Comparison of ENCODE assay signal across 18 cellular contexts in the genomic region with DNA sequence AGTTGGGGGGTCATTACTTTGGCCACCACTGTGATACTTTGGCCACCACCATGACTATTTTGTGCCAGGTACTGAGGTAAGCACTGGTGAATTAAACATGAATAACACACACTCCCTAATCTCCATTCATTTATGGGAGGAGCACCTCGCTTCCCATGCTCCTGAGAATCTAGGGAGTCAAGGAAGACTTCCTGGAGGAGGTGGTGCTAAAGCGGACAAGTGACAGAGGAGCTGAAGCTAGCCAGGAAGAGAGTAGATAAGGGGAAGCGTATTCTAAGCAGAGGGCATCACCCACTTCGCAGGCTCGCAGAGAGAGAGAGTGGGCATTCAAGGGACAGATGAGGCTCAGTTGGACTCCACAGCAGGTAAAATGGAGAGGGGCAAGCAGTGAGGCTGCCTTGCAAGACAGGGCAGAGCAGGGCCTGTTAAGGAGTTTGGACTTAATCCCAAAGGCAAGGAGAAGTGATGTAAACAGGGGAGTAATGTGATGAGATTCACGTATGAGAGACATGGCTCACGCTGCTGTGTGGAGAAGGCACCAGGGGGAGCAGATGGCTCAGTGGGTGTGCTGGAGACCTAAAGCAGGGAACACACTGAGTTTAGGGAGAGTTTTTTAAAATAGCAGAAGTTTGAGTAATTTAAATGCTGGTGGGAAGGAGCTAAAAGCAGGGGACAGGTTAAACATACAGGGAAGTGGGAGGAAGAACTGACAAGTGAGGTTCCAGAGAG.
"Had no signal": no experiment of that assay in that cellular context is flagged by ENCODE, and none has a peak within 500 bp of the region (broad histone marks: within the 10 kb centered on the region; RNA-seq: fewer than 3 reads in every experiment).

No MANE protein-coding gene starts in this region.

- H3K36me3 ChIP-seq: brain microvascular endothelial cell, neural progenitor cell had no signal

- H3K4me1 ChIP-seq: gastroesophageal sphincter, heart right ventricle, lower lobe of right lung, neural progenitor cell, pancreas had no signal

- H3K9me3 Mint-ChIP-seq: activated B cell treated with CpG ODN at 0.5 μM for 24 hours; activated naive CD8-positive, alpha-beta T cell treated with anti-CD3 and anti-CD28 coated beads for 36 hours; mesothelial cell of epicardium; neural progenitor cell; stimulated activated memory B cell treated with anti-CD40 and anti-IgM and Interleukin-4, amounts not matched to agents 10 μg/mL and 1 μg/mL and 100 μg/mL, for 72 hours; type B pancreatic cell had no signal

- H3K4me3 ChIP-seq: gastroesophageal sphincter, heart right ventricle, lower lobe of right lung, neural progenitor cell, pancreas had no signal

- H3K9ac ChIP-seq: neural progenitor cell had no signal

- H3K4me3 Mint-ChIP-seq: activated B cell treated with CpG ODN at 0.5 μM for 24 hours; activated CD8-positive, alpha-beta T cell treated with anti-CD3 and anti-CD28 coated beads, Interleukin-2, amount 10 ng/mL, durations not matched to agents 7 days and 5 days; activated naive CD8-positive, alpha-beta T cell treated with anti-CD3 and anti-CD28 coated beads for 36 hours; mesothelial cell of epicardium; neural progenitor cell; stimulated activated memory B cell treated with anti-CD40 and anti-IgM and Interleukin-4, amounts not matched to agents 10 μg/mL and 1 μg/mL and 100 μg/mL, for 72 hours; type B pancreatic cell had no signal

- H3K27me3 ChIP-seq: brain microvascular endothelial cell, gastroesophageal sphincter, heart right ventricle, neural progenitor cell, pancreas had no signal

- H3K4me2 ChIP-seq: neural progenitor cell had no signal

- H3K27ac ChIP-seq: brain microvascular endothelial cell, gastroesophageal sphincter, heart right ventricle, lower lobe of right lung, neural progenitor cell, pancreas had no signal

- H3K27ac Mint-ChIP-seq: activated B cell treated with CpG ODN at 0.5 μM for 24 hours; activated CD8-positive, alpha-beta T cell treated with anti-CD3 and anti-CD28 coated beads, Interleukin-2, amount 10 ng/mL, durations not matched to agents 7 days and 5 days; activated naive CD8-positive, alpha-beta T cell treated with anti-CD3 and anti-CD28 coated beads for 36 hours; mesothelial cell of epicardium; neural progenitor cell; stimulated activated memory B cell treated with anti-CD40 and anti-IgM and Interleukin-4, amounts not matched to agents 10 μg/mL and 1 μg/mL and 100 μg/mL, for 72 hours; type B pancreatic cell had no signal

- H3K27me3 Mint-ChIP-seq: activated B cell treated with CpG ODN at 0.5 μM for 24 hours; activated naive CD8-positive, alpha-beta T cell treated with anti-CD3 and anti-CD28 coated beads for 36 hours; stimulated activated memory B cell treated with anti-CD40 and anti-IgM and Interleukin-4, amounts not matched to agents 10 μg/mL and 1 μg/mL and 100 μg/mL, for 72 hours; type B pancreatic cell had no signal

- H3K4me1 Mint-ChIP-seq: activated B cell treated with CpG ODN at 0.5 μM for 24 hours; activated naive CD8-positive, alpha-beta T cell treated with anti-CD3 and anti-CD28 coated beads for 36 hours; mesothelial cell of epicardium; neural progenitor cell; stimulated activated memory B cell treated with anti-CD40 and anti-IgM and Interleukin-4, amounts not matched to agents 10 μg/mL and 1 μg/mL and 100 μg/mL, for 72 hours had no signal

- H3K9me3 ChIP-seq: gastroesophageal sphincter, heart right ventricle, lower lobe of right lung, pancreas had no signal

- H2AFZ ChIP-seq: neural progenitor cell had no signal

- DNase-seq: activated B cell treated with CpG ODN at 0.5 μM for 24 hours; activated CD4-positive, alpha-beta T cell treated with anti-CD3 and anti-CD28 coated beads for 48 hours; activated CD8-positive, alpha-beta memory T cell treated with anti-CD3 and anti-CD28 coated beads, Interleukin-2, amount 50 U/mL, for 4 hours; activated CD8-positive, alpha-beta T cell treated with anti-CD3 and anti-CD28 coated beads, Interleukin-2, amount 10 ng/mL, durations not matched to agents 7 days and 5 days; activated naive CD8-positive, alpha-beta T cell treated with anti-CD3 and anti-CD28 coated beads for 36 hours; brain microvascular endothelial cell; heart right ventricle; left cardiac atrium; lower lobe of right lung; pancreas; stimulated activated CD4-positive, alpha-beta T cell treated with anti-CD3 and anti-CD28 coated beads, Interleukin-12 subunit alpha, Interleukin-12 subunit beta, amount 100 ng/mL, for 4 hours; stimulated activated CD4-positive, alpha-beta T cell treated with anti-CD3 and anti-CD28 coated beads, Interleukin-2, amount 100 ng/mL, for 24 hours; T-helper 1 cell had no signal

- ATAC-seq: activated CD8-positive, alpha-beta T cell treated with anti-CD3 and anti-CD28 coated beads, Interleukin-2, amount 10 ng/mL, durations not matched to agents 7 days and 5 days; gastroesophageal sphincter; heart right ventricle; left cardiac atrium; lower lobe of right lung; pancreas; stimulated activated memory B cell treated with anti-CD40 and anti-IgM and Interleukin-4, amounts not matched to agents 10 μg/mL and 1 μg/mL and 100 μg/mL, for 72 hours had no signal
